35 cellular contexts compared by ENCODE assay signal in genomic region chr13:99808786-99809185, GRCh38.
"Had no signal": no experiment of that assay in that cellular context is flagged by ENCODE, and none has a peak within 500 bp of the region (broad histone marks: within the 10 kb centered on the region; RNA-seq: fewer than 3 reads in every experiment).

No MANE protein-coding gene starts in this region.

- H3K9ac ChIP-seq: KMS-11 had no signal

- H3K4me2 ChIP-seq: KMS-11 had no signal

- H3K27ac ChIP-seq: KMS-11 had no signal

- H3K4me3 ChIP-seq: MG63 had no signal

- DNase-seq: Karpas-422, Kasumi-1, KBM-7, KG1, MG63, MM.1S, MV-4-11, NCI-H1048, NCI-H1092, NCI-H1092 treated with DMSO at 0.1 percent for 48 hours, NCI-H1105, NCI-H1105 treated with DMSO at 0.1 percent for 48 hours, NCI-H1417, NCI-H1417 treated with DMSO at 0.1 percent for 48 hours, NCI-H1436, NCI-H1436 treated with DMSO at 0.1 percent for 48 hours, NCI-H146, NCI-H1694, NCI-H1694 treated with DMSO at 0.1 percent for 48 hours, NCI-H187, NCI-H187 treated with DMSO at 0.1 percent for 48 hours, NCI-H1930, NCI-H2029, NCI-H2029 treated with DMSO at 0.1 percent for 48 hours, NCI-H2081, NCI-H2081 treated with DMSO at 0.1 percent for 48 hours, NCI-H2107, NCI-H2171, NCI-H2171 treated with DMSO at 0.1 percent for 48 hours, NCI-H2227 treated with DMSO at 0.1 percent for 48 hours, NCI-H226, NCI-H345, NCI-H446 treated with DMSO at 0.1 percent for 48 hours, NCI-H510A had no signal

- H3K9me3 ChIP-seq: MG63 had no signal

- H3K27me3 ChIP-seq: MG63 had no signal

- H3K36me3 ChIP-seq: MG63 had no signal
